Comparison of ENCODE assay signal across 22 cellular contexts in the genomic region with DNA sequence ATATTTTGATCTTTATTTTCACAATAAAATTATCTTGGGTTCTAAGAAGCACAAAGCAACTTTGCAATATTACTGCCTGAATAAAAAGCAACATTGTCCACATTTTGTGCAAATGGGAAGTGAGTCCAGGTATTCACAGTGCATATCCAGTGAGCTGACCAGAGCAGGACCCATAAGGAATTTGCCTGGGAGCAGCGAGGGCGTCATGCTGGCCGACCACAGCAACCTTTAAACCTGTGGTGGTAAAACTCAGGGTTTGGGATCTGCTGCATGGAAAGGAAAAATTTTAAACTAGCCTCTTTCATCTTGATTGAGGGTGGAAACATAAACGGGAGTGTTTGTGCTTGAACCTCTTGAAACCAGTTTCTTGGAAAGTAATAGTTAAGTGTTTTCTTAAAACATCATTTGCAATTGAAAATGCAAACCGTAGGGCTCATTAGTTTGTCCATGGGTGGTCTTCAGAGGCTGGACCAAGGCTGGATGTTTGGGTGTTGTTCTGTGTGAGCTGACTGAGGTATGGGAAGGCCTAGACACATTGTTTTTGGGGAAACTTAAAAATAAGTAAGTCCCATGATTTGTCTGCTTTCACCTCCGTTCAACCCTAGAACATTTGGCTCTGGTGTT.
DNase-seq lines count a peak whose midpoint lies in the region; ATAC-seq and TF ChIP-seq lines count a peak whose summit lies in the region.
"Had no signal": no experiment of that assay in that cellular context is flagged by ENCODE, and none has a peak within 500 bp of the region (broad histone marks: within the 10 kb centered on the region; RNA-seq: fewer than 3 reads in every experiment).

No MANE protein-coding gene starts in this region.

- no peak for TF ChIP-seq POLR2A in esophagus muscularis mucosa (IDR thresholded peaks at IDR 0.05; ENCODE audit: low read depth)

- H3K27me3 ChIP-seq in HUES48 (ENCODE audit: control insufficient read depth, insufficient read depth, low read length) (no peaks in the 10 kb centered on the region), iPS-20b (ENCODE audit: insufficient read depth, low read length) (no peaks in the 10 kb centered on the region), neural progenitor cell (no peaks in the 10 kb centered on the region), esophagus muscularis mucosa (no peaks in the 10 kb centered on the region)
- H3K27me3 ChIP-seq: BLaER1 treated with 17β-estradiol and CSF1 and Interleukin-3, amounts not matched to agents 10 nM and 100 nM had no signal

- H3K4me3 ChIP-seq in HUES48 (ENCODE audit: low read depth, low read length) = 0 out of 2 replicates have a peak overlapping the region, but pooled peaks have one; percentile 10
- peak overlapping the region; percentile 31 for H3K4me3 ChIP-seq in iPS-20b (ENCODE audit: low read length)
- H3K4me3 ChIP-seq in neural progenitor cell = no peak overlapping the region
- H3K4me3 ChIP-seq in esophagus muscularis mucosa = no peak overlapping the region
- H3K4me3 ChIP-seq: A549; BLaER1 treated with 17β-estradiol and CSF1 and Interleukin-3, amounts not matched to agents 10 nM and 100 nM; HAP-1 had no signal

- POLR2A ChIA-PET in WTC11 (lab: Charles Lee) = no interaction called here

- H3K4me1 Mint-ChIP-seq in WTC11 (peaks cover 25% of the 10 kb centered on the region), neural progenitor cell (peaks cover 6% of the 10 kb centered on the region)

- H3K9ac ChIP-seq in HUES48 (ENCODE audit: low read depth, low read length) (no peak overlapping the region), iPS-20b (ENCODE audit: low read depth, low read length) (no peak overlapping the region), neural progenitor cell (no peak overlapping the region)
- H3K9ac ChIP-seq: BLaER1 treated with 17β-estradiol and CSF1 and Interleukin-3, amounts not matched to agents 10 nM and 100 nM had no signal

- H3K36me3 ChIP-seq in HUES48 (ENCODE audit: control insufficient read depth, insufficient read depth, low read length) (no peaks in the 10 kb centered on the region), iPS-20b (ENCODE audit: insufficient read depth, low read depth, low read length) (no peaks in the 10 kb centered on the region), neural progenitor cell (no peaks in the 10 kb centered on the region), esophagus muscularis mucosa (no peaks in the 10 kb centered on the region)
- H3K36me3 ChIP-seq: BLaER1 treated with 17β-estradiol and CSF1 and Interleukin-3, amounts not matched to agents 10 nM and 100 nM; HAP-1 had no signal

- CTCF ChIA-PET in WTC11 (lab: Charles Lee) = interaction anchor here (0.9 to 1.6 kb wide), 6 partner anchors 10 to 143 kb away, joined by 3 to 6 read pairs (median 3); no protein-coding TSS in a partner anchor

- H3K79me2 ChIP-seq in neural progenitor cell (ENCODE audit: low read depth) = no peaks in the 10 kb centered on the region

- H3K9me3 Mint-ChIP-seq in WTC11 = peaks cover 11% of the 10 kb centered on the region
- H3K9me3 Mint-ChIP-seq in neural progenitor cell = no peaks in the 10 kb centered on the region
- H3K9me3 Mint-ChIP-seq: CD4-positive, alpha-beta T cell; HFFc6 had no signal

- peak overlapping the region; percentile 11 for H2AFZ ChIP-seq in neural progenitor cell (replicated peaks)

- H3K4me1 ChIP-seq in HUES48 (ENCODE audit: control insufficient read depth, insufficient read depth, low read length) = peaks cover 16% of the 10 kb centered on the region
- H3K4me1 ChIP-seq in iPS-20b (ENCODE audit: insufficient read depth, low read length) = peaks cover 12% of the 10 kb centered on the region; the same call in 1 of the 2 replicates
- H3K4me1 ChIP-seq in neural progenitor cell = peaks cover 9% of the 10 kb centered on the region
- H3K4me1 ChIP-seq in esophagus muscularis mucosa = no peaks in the 10 kb centered on the region
- H3K4me1 ChIP-seq: HAP-1 had no signal

- DNase-seq in WTC11 (ENCODE audit: low spot score) = no peak
- DNase-seq in neural progenitor cell (ENCODE audit: low spot score) = no peak
- DNase-seq in esophagus muscularis mucosa (ENCODE audit: extremely low spot score) = no peak
- no peak for DNase-seq in NCI-H128 (lab: John Stamatoyannopoulos, UW; ENCODE audit: unreplicated experiment)
- DNase-seq: CD4-positive, alpha-beta T cell; HFFc6; NCI-H1105; NCI-H146; NCI-H1930; NCI-H446; NCI-H524 treated with DMSO at 0.1 percent for 48 hours; NCI-H774; NK-92 treated with Interleukin-12 subunit alpha and Interleukin-12 subunit beta, amount 100 ng/mL, for 24 hours; SHP77 treated with DMSO at 0.1 percent for 48 hours had no signal

- H3K4me3 Mint-ChIP-seq in WTC11 = no peak overlapping the region; the same call in 1 of the 2 replicates
- H3K4me3 Mint-ChIP-seq in neural progenitor cell = no peak overlapping the region
- H3K4me3 Mint-ChIP-seq: CD4-positive, alpha-beta T cell; HFFc6 had no signal

- peak overlapping the region; percentile 62 for H3K27ac ChIP-seq in HUES48 (ENCODE audit: low read depth, low read length)
- H3K27ac ChIP-seq in iPS-20b (ENCODE audit: low read length) = no peak overlapping the region
- no peak overlapping the region for H3K27ac ChIP-seq in neural progenitor cell
- H3K27ac ChIP-seq in esophagus muscularis mucosa (replicated peaks in 1 of 4) = no peak overlapping the region
- H3K27ac ChIP-seq: A549; BLaER1 treated with 17β-estradiol and CSF1 and Interleukin-3, amounts not matched to agents 10 nM and 100 nM had no signal

- H3F3A ChIP-seq in neural progenitor cell (ENCODE audit: low read depth) = no peaks in the 10 kb centered on the region

- H4K20me1 ChIP-seq in neural progenitor cell (ENCODE audit: low read depth) = no peaks in the 10 kb centered on the region
- H4K20me1 ChIP-seq: BLaER1 treated with 17β-estradiol and CSF1 and Interleukin-3, amounts not matched to agents 10 nM and 100 nM had no signal

- no peaks in the 10 kb centered on the region for H3K9me3 ChIP-seq in HUES48 (ENCODE audit: control insufficient read depth, insufficient read depth, low read length)
- no peaks in the 10 kb centered on the region for H3K9me3 ChIP-seq in iPS-20b (ENCODE audit: insufficient read depth, low read depth, low read length)
- no peaks in the 10 kb centered on the region for H3K9me3 ChIP-seq in neural progenitor cell (ENCODE audit: low read depth)
- H3K9me3 ChIP-seq in esophagus muscularis mucosa = no peaks in the 10 kb centered on the region
- H3K9me3 ChIP-seq: A549, HAP-1 had no signal

- no peak overlapping the region for H3K4me2 ChIP-seq in neural progenitor cell
- H3K4me2 ChIP-seq: A549 had no signal

- peaks cover 5% of the 10 kb centered on the region for H3K27me3 Mint-ChIP-seq in WTC11 (ENCODE audit: low read depth)
- peaks cover 5% of the 10 kb centered on the region for H3K27me3 Mint-ChIP-seq in neural progenitor cell (ENCODE audit: insufficient read depth, low read depth)
- H3K27me3 Mint-ChIP-seq: CD4-positive, alpha-beta T cell had no signal

- intact Hi-C loops in esophagus muscularis mucosa (cut with DNase I) = no loop called here

- 85% methylated on average over 6 of the region's 6 CpGs for WGBS in esophagus muscularis mucosa

- TF ChIP-seq CTCF in WTC11 (IDR thresholded peaks at IDR 0.05) (no peak), neural progenitor cell (IDR thresholded peaks at IDR 0.05) (no peak), esophagus muscularis mucosa (IDR thresholded peaks at IDR 0.05) (no peak)

- H3K36me3 Mint-ChIP-seq in WTC11 = no peaks in the 10 kb centered on the region
- no peaks in the 10 kb centered on the region for H3K36me3 Mint-ChIP-seq in neural progenitor cell

- ATAC-seq in WTC11 (peak; percentile 79), HG02938 (IDR thresholded peaks at IDR 0.05; ENCODE audit: unreplicated experiment) (no peak), HG02678 (IDR thresholded peaks at IDR 0.05; ENCODE audit: unreplicated experiment) (no peak)
- ATAC-seq: Panc1 had no signal

- no peak for TF ChIP-seq EP300 in esophagus muscularis mucosa (IDR thresholded peaks at IDR 0.05)

- H3K27ac Mint-ChIP-seq in WTC11 = peak overlapping the region; percentile 37; the same call in 1 of the 2 replicates
- H3K27ac Mint-ChIP-seq in neural progenitor cell = no peak overlapping the region
- H3K27ac Mint-ChIP-seq: CD4-positive, alpha-beta T cell; HFFc6 had no signal

TF ChIP-seq in WTC11, 78 proteins besides CTCF, POLR2A, EP300 and RAD21:
- TF ChIP-seq CREB1 (CRISPR knock-in tag; IDR thresholded peaks at IDR 0.05) (no peak), GABPB1 (CRISPR knock-in tag; IDR thresholded peaks at IDR 0.05) (no peak), ZNF317 (CRISPR knock-in tag; IDR thresholded peaks at IDR 0.05; ENCODE audit: borderline replicate concordance, low read depth) (no peak), NFE2L1 (CRISPR knock-in tag; IDR thresholded peaks at IDR 0.05) (no peak), NR3C1 (CRISPR knock-in tag; conservative IDR thresholded peaks at IDR 0.05; ENCODE audit: low read depth) (no peak), ZNF532 (CRISPR knock-in tag; IDR thresholded peaks at IDR 0.05; ENCODE audit: borderline replicate concordance) (no peak)

Comparison
In these comparisons a context has a peak if more than half of its experiments do, and no peak if none do; other contexts are left out.
1. H3K4me3 ChIP-seq: peak in HUES48 (single experiment) and iPS-20b (single experiment); none in neural progenitor cell (single experiment) and esophagus muscularis mucosa (0 of 4).